ENCODE assay signal across 1 cellular context in genomic region chr2:96683307-96683706, GRCh38.
TF ChIP-seq lines count a peak whose summit lies in the region.

No MANE protein-coding gene starts in this region.

TF ChIP-seq in HepG2, 621 proteins besides CTCF, POLR2A, EP300 and RAD21:
- TF ChIP-seq THAP9 (CRISPR knock-in tag; IDR thresholded peaks at IDR 0.05; ENCODE audit: borderline replicate concordance) (0 out of 2 replicates have a peak, but pooled peaks have one; percentile 3), ZNF646 (CRISPR knock-in tag; IDR thresholded peaks at IDR 0.05) (no peak), UBTF (CRISPR knock-in tag; IDR thresholded peaks at IDR 0.05) (0 out of 2 replicates have a peak, but pooled peaks have one; percentile 1), SRF (IDR thresholded peaks at IDR 0.05; ENCODE audit: low read depth, low read length) (peak; percentile 71), NR2F2 (IDR thresholded peaks at IDR 0.05; ENCODE audit: borderline replicate concordance, low read depth) (no peak), ZNF331 (CRISPR knock-in tag; IDR thresholded peaks at IDR 0.05) (no peak)
